In genomic region chr3:44339181-44339741, GRCh38 we compare ENCODE assay signal across 1 cellular context.
TF ChIP-seq lines count a peak whose summit lies in the region.

No MANE protein-coding gene starts in this region.

TF ChIP-seq in GM12878, 131 proteins besides CTCF, POLR2A, EP300 and RAD21 (continued from another document):
- TF ChIP-seq RBBP5 (conservative IDR thresholded peaks at IDR 0.05), result no peak
- 0 out of 2 replicates have a peak, but pooled peaks have one; percentile 11 for TF ChIP-seq ATF2 (IDR thresholded peaks at IDR 0.05; ENCODE audit: low read length)
- TF ChIP-seq TCF3 (IDR thresholded peaks at IDR 0.05; ENCODE audit: borderline replicate concordance, insufficient read depth, low read depth, low read length), result no peak
- TF ChIP-seq HDAC2 (IDR thresholded peaks at IDR 0.05), result no peak
- 0 out of 2 replicates have a peak, but pooled peaks have one; percentile 57 for TF ChIP-seq MTA3 (IDR thresholded peaks at IDR 0.05; ENCODE audit: borderline replicate concordance, low read length)
- 0 out of 2 replicates have a peak, but pooled peaks have one; percentile 18 for TF ChIP-seq TCF7 (IDR thresholded peaks at IDR 0.05; ENCODE audit: borderline replicate concordance)
- TF ChIP-seq NFYA (IDR thresholded peaks at IDR 0.05; ENCODE audit: borderline replicate concordance, low read depth, low read length), result no peak
